17 cellular contexts compared by ENCODE assay signal in genomic region chr5:135106610-135107009, GRCh38.
"Had no signal": no experiment of that assay in that cellular context is flagged by ENCODE, and none has a peak within 500 bp of the region (broad histone marks: within the 10 kb centered on the region; RNA-seq: fewer than 3 reads in every experiment).

No MANE protein-coding gene starts in this region.

- H3K4me3 ChIP-seq: coronary artery, hepatocyte, sigmoid colon, testis had no signal

- H3K27me3 ChIP-seq: hepatocyte, sigmoid colon, testis had no signal

- H3K27ac Mint-ChIP-seq: activated CD8-positive, alpha-beta memory T cell treated with anti-CD3 and anti-CD28 coated beads, Interleukin-2, amount 10 ng/mL, durations not matched to agents 7 days and 5 days; activated naive CD8-positive, alpha-beta T cell treated with anti-CD3 and anti-CD28 coated beads for 36 hours; activated T-cell treated with anti-CD3 and anti-CD28 coated beads, Interleukin-2, amount 50 U/mL, for 24 hours; naive thymus-derived CD8-positive, alpha-beta T cell; progenitor cell of endocrine pancreas; stimulated activated naive CD8-positive, alpha-beta T cell treated with anti-CD3 and anti-CD28 coated beads, Interleukin-15, amount 100 ng/mL, for 72 hours had no signal

- H3K79me2 ChIP-seq: hepatocyte had no signal

- DNase-seq: activated CD4-positive, alpha-beta T cell treated with anti-CD3 and anti-CD28 coated beads for 1 hour; activated CD4-positive, alpha-beta T cell treated with anti-CD3 and anti-CD28 coated beads, Interleukin-2, amount 50 U/mL, for 48 hours; activated CD8-positive, alpha-beta memory T cell treated with anti-CD3 and anti-CD28 coated beads, Interleukin-2, amount 10 ng/mL, durations not matched to agents 7 days and 5 days; activated naive CD8-positive, alpha-beta T cell treated with anti-CD3 and anti-CD28 coated beads for 36 hours; activated T-cell treated with anti-CD3 and anti-CD28 coated beads, Interleukin-2, amount 50 U/mL, for 24 hours; anterior cingulate cortex; effector CD4-positive, alpha-beta T cell; naive thymus-derived CD8-positive, alpha-beta T cell; nucleus accumbens; stimulated activated CD4-positive, alpha-beta T cell treated with anti-CD3 and anti-CD28 coated beads, Interleukin-4, amount 100 ng/mL, for 24 hours; stimulated activated naive CD8-positive, alpha-beta T cell treated with anti-CD3 and anti-CD28 coated beads, Interleukin-15, amount 100 ng/mL, for 72 hours; testis had no signal

- H3K36me3 Mint-ChIP-seq: activated CD8-positive, alpha-beta memory T cell treated with anti-CD3 and anti-CD28 coated beads, Interleukin-2, amount 10 ng/mL, durations not matched to agents 7 days and 5 days; activated naive CD8-positive, alpha-beta T cell treated with anti-CD3 and anti-CD28 coated beads for 36 hours; naive thymus-derived CD8-positive, alpha-beta T cell had no signal

- H3K9me3 Mint-ChIP-seq: activated naive CD8-positive, alpha-beta T cell treated with anti-CD3 and anti-CD28 coated beads for 36 hours; activated T-cell treated with anti-CD3 and anti-CD28 coated beads, Interleukin-2, amount 50 U/mL, for 24 hours; naive thymus-derived CD8-positive, alpha-beta T cell; stimulated activated naive CD8-positive, alpha-beta T cell treated with anti-CD3 and anti-CD28 coated beads, Interleukin-15, amount 100 ng/mL, for 72 hours had no signal

- ATAC-seq: activated CD8-positive, alpha-beta memory T cell treated with anti-CD3 and anti-CD28 coated beads, Interleukin-2, amount 10 ng/mL, durations not matched to agents 7 days and 5 days; naive thymus-derived CD8-positive, alpha-beta T cell; stimulated activated naive CD8-positive, alpha-beta T cell treated with anti-CD3 and anti-CD28 coated beads, Interleukin-15, amount 100 ng/mL, for 72 hours had no signal

- H3K4me2 ChIP-seq: hepatocyte had no signal

- H3K27ac ChIP-seq: coronary artery, hepatocyte, sigmoid colon, testis had no signal

- H3K27me3 Mint-ChIP-seq: activated naive CD8-positive, alpha-beta T cell treated with anti-CD3 and anti-CD28 coated beads for 36 hours; activated T-cell treated with anti-CD3 and anti-CD28 coated beads, Interleukin-2, amount 50 U/mL, for 24 hours; stimulated activated naive CD8-positive, alpha-beta T cell treated with anti-CD3 and anti-CD28 coated beads, Interleukin-15, amount 100 ng/mL, for 72 hours had no signal

- H3K4me1 Mint-ChIP-seq: activated CD8-positive, alpha-beta memory T cell treated with anti-CD3 and anti-CD28 coated beads, Interleukin-2, amount 10 ng/mL, durations not matched to agents 7 days and 5 days; activated naive CD8-positive, alpha-beta T cell treated with anti-CD3 and anti-CD28 coated beads for 36 hours; stimulated activated naive CD8-positive, alpha-beta T cell treated with anti-CD3 and anti-CD28 coated beads, Interleukin-15, amount 100 ng/mL, for 72 hours had no signal

- H2AFZ ChIP-seq: hepatocyte had no signal

- H3K9me3 ChIP-seq: sigmoid colon, testis had no signal

- FAIRE-seq: urothelium cell line had no signal

- H3K4me1 ChIP-seq: sigmoid colon, testis had no signal

- H3K36me3 ChIP-seq: sigmoid colon had no signal

- H3K4me3 Mint-ChIP-seq: activated CD8-positive, alpha-beta memory T cell treated with anti-CD3 and anti-CD28 coated beads, Interleukin-2, amount 10 ng/mL, durations not matched to agents 7 days and 5 days; activated naive CD8-positive, alpha-beta T cell treated with anti-CD3 and anti-CD28 coated beads for 36 hours; activated T-cell treated with anti-CD3 and anti-CD28 coated beads, Interleukin-2, amount 50 U/mL, for 24 hours; naive thymus-derived CD8-positive, alpha-beta T cell; stimulated activated naive CD8-positive, alpha-beta T cell treated with anti-CD3 and anti-CD28 coated beads, Interleukin-15, amount 100 ng/mL, for 72 hours had no signal
